Comparison of ENCODE assay signal across 8 cellular contexts in genomic region chr12:122888232-122888752, GRCh38. TPM values are rescaled to one million over a fixed set of nuclear protein-coding genes. Genes with fewer than 3 reads are reported as not detected.
A peak's percentile ranks its signal among the peaks of the same experiment; 100 is the strongest.
DNase-seq lines count a peak whose midpoint lies in the region; ATAC-seq and TF ChIP-seq lines count a peak whose summit lies in the region.

No MANE protein-coding gene starts in this region.

- no peaks in the 10 kb centered on the region for H3K9me3 ChIP-seq in muscle layer of colon (ENCODE audit: low read length)

- POLR2A ChIA-PET in activated CD4-positive, alpha-beta T cell treated with anti-CD3 and anti-CD28 coated beads for 36 hours (lab: Charles Lee) = interaction anchor here (0.6 to 1.0 kb wide), 2 partner anchors 16 to 223 kb away, joined by 4 read pairs; no protein-coding TSS in a partner anchor

- H3K27ac ChIP-seq in muscle layer of colon (ENCODE audit: low read depth, low read length) = peak overlapping the region; percentile 46

- peaks cover 77% of the 10 kb centered on the region for H3K4me1 Mint-ChIP-seq in activated CD4-positive, alpha-beta T cell treated with anti-CD3 and anti-CD28 coated beads for 36 hours
- peaks cover 35% of the 10 kb centered on the region for H3K4me1 Mint-ChIP-seq in endothelial cell (ENCODE audit: unreplicated experiment)

- H3K36me3 ChIP-seq in muscle layer of colon (ENCODE audit: insufficient read depth, low read length) = no peaks in the 10 kb centered on the region

- no peaks in the 10 kb centered on the region for H3K9me3 Mint-ChIP-seq in activated CD4-positive, alpha-beta T cell treated with anti-CD3 and anti-CD28 coated beads for 36 hours (ENCODE audit: low read depth)
- H3K9me3 Mint-ChIP-seq in endothelial cell (ENCODE audit: unreplicated experiment) = no peaks in the 10 kb centered on the region

- peaks cover 3% of the 10 kb centered on the region for H3K36me3 Mint-ChIP-seq in activated CD4-positive, alpha-beta T cell treated with anti-CD3 and anti-CD28 coated beads for 36 hours (ENCODE audit: low read depth)
- peaks cover 4% of the 10 kb centered on the region for H3K36me3 Mint-ChIP-seq in endothelial cell (ENCODE audit: low read depth, unreplicated experiment)

- CTCF ChIA-PET in activated CD4-positive, alpha-beta T cell treated with anti-CD3 and anti-CD28 coated beads for 36 hours (lab: Charles Lee) = interaction anchor here (0.6 to 2.4 kb wide), 5 partner anchors 11 to 58 kb away, joined by 3 to 15 read pairs (median 3); no protein-coding TSS in a partner anchor

- H3K27me3 ChIP-seq in muscle layer of colon (ENCODE audit: control insufficient read depth in 1 of 2, insufficient read depth in 2 of 2, low read length in 2 of 2) = no peaks in the 10 kb centered on the region

- H3K27me3 Mint-ChIP-seq in activated CD4-positive, alpha-beta T cell treated with anti-CD3 and anti-CD28 coated beads for 36 hours = peaks cover 8% of the 10 kb centered on the region
- H3K27me3 Mint-ChIP-seq in endothelial cell (ENCODE audit: unreplicated experiment) = peaks cover 16% of the 10 kb centered on the region

- no peak overlapping the region for H3K4me3 ChIP-seq in AG10803 (ENCODE audit: low read length)
- no peak overlapping the region for H3K4me3 ChIP-seq in muscle layer of colon (ENCODE audit: low read depth in 1 of 2, low read length in 2 of 2)

- no peak for TF ChIP-seq CTCF in AG10803 (conservative IDR thresholded peaks at IDR 0.05; ENCODE audit: low read length)
- no peak for TF ChIP-seq CTCF in endothelial cell (IDR thresholded peaks at IDR 0.05; ENCODE audit: unreplicated experiment)

- H3K27ac Mint-ChIP-seq in activated CD4-positive, alpha-beta T cell treated with anti-CD3 and anti-CD28 coated beads for 36 hours = peak overlapping the region; percentile 90
- peak overlapping the region; percentile 88 for H3K27ac Mint-ChIP-seq in endothelial cell (ENCODE audit: unreplicated experiment)

- peak; percentile 47 for ATAC-seq in GM21529 (IDR thresholded peaks at IDR 0.05; ENCODE audit: unreplicated experiment)
- ATAC-seq in activated CD4-positive, alpha-beta T cell treated with anti-CD3 and anti-CD28 coated beads for 36 hours = peak; percentile 78
- ATAC-seq in HG03439 (IDR thresholded peaks at IDR 0.05; ENCODE audit: unreplicated experiment) = no peak

- H3K4me3 Mint-ChIP-seq in activated CD4-positive, alpha-beta T cell treated with anti-CD3 and anti-CD28 coated beads for 36 hours = peak overlapping the region; percentile 66
- peak overlapping the region; percentile 63 for H3K4me3 Mint-ChIP-seq in endothelial cell (ENCODE audit: unreplicated experiment)

- intact Hi-C loops in activated CD4-positive, alpha-beta T cell treated with anti-CD3 and anti-CD28 coated beads for 36 hours (cut with DNase I, micrococcal nuclease) = loop anchor here (1.0 to 10.0 kb wide), 5 partner anchors 8 to 824 kb away; partner anchors contain the start of genes ATP6V0A2 (in 1 of the 2), MPHOSPH9 (in 1 of the 2), MTRFR (in 1 of the 2) and VPS37B (in 1 of the 2)

- no peak overlapping the region for H3K9ac ChIP-seq in muscle layer of colon (ENCODE audit: low read length)

- DNase-seq in AG10803 (ENCODE audit: low read depth) = peak; percentile 54
- peak; percentile 35 for DNase-seq in NCI-H2107 (lab: John Stamatoyannopoulos, UW)
- DNase-seq in activated CD4-positive, alpha-beta T cell treated with anti-CD3 and anti-CD28 coated beads for 36 hours = peak; percentile 67
- DNase-seq in endothelial cell (ENCODE audit: low spot score) = no peak
- no peak for DNase-seq in NCI-H446 (lab: John Stamatoyannopoulos, UW)

- H3K4me1 ChIP-seq in muscle layer of colon (ENCODE audit: insufficient read depth, low read length) = peaks cover 28% of the 10 kb centered on the region

RNA-seq across cellular contexts. Expression of gene VPS37B, which starts 7.6 kb away (rescaled TPM):
- total RNA-seq in activated CD4-positive, alpha-beta T cell treated with anti-CD3 and anti-CD28 coated beads for 36 hours = 10 to 100 TPM in 1 of 2 experiments, 1 to 10 TPM in 1; 9.4 to 11.4 TPM
- 13.8 TPM for total RNA-seq in endothelial cell (ENCODE audit: unreplicated experiment)

RNA-seq across cellular contexts. Expression of gene HIP1R, which starts 53.0 kb away (rescaled TPM):
- total RNA-seq in activated CD4-positive, alpha-beta T cell treated with anti-CD3 and anti-CD28 coated beads for 36 hours = 10 to 100 TPM; 17.1 to 20.9 TPM
- total RNA-seq in endothelial cell (ENCODE audit: unreplicated experiment) = 117 TPM

Comparison
In these comparisons a context has a peak if more than half of its experiments do, and no peak if none do; other contexts are left out.
1. DNase-seq: peak in AG10803 (single experiment), NCI-H2107 (single experiment) and activated CD4-positive, alpha-beta T cell treated with anti-CD3 and anti-CD28 coated beads for 36 hours (single experiment); none in endothelial cell (single experiment) and NCI-H446 (0 of 2).